1 cellular context compared by ENCODE assay signal in genomic region chr2:64939332-64939917, GRCh38.
TF ChIP-seq lines count a peak whose summit lies in the region.

No MANE protein-coding gene starts in this region.

TF ChIP-seq in GM12878, 131 proteins besides CTCF, POLR2A, EP300 and RAD21 (continued from another document):
- TF ChIP-seq POLR2AphosphoS2 (IDR thresholded peaks at IDR 0.05; ENCODE audit: low read depth, low read length), result no peak
- TF ChIP-seq ZNF24 (IDR thresholded peaks at IDR 0.05), result no peak
- peak; percentile 44 for TF ChIP-seq ATF7 (IDR thresholded peaks at IDR 0.05; ENCODE audit: low read depth)
- peak; percentile 61 to 69; a peak in 3 of 4 replicates for TF ChIP-seq IKZF2 (IDR thresholded peaks at IDR 0.05)
- TF ChIP-seq NBN (IDR thresholded peaks at IDR 0.05), result peak; percentile 68
- TF ChIP-seq RCOR1 (conservative IDR thresholded peaks at IDR 0.05; ENCODE audit: low read depth, low read length), result no peak
- peak; percentile 51 for TF ChIP-seq SKIL (IDR thresholded peaks at IDR 0.05; ENCODE audit: low read depth, poor library complexity, severe bottlenecking)
- 0 out of 2 replicates have a peak, but pooled peaks have one; percentile 30 for TF ChIP-seq MTA2 (IDR thresholded peaks at IDR 0.05; ENCODE audit: low read depth)
TF ChIP-seq in GM12878: peak in this region for 32.
